ENCODE assay signal across 10 cellular contexts in the genomic region with DNA sequence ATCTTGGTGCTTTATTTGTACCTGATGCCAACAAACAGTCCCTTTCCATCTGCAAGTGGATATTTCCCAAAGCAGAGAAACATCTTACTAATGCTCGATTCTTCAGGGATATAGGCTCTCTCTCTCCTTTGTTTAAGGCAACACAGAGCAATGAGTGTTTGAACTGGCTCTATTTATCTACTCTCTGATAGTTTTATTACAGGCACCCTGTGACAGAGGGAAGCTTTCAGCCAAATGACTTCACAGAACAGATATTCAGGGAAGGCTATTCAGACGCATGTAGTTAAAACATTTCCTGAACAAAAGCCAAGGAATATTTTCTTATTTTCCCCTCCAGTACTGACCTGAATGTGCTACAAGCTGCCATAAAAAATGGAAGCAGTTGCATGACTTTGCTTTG.
A peak's percentile ranks its signal among the peaks of the same experiment; 100 is the strongest.
DNase-seq lines count a peak whose midpoint lies in the region; ATAC-seq, FAIRE-seq and TF ChIP-seq lines count a peak whose summit lies in the region.
"Had no signal": no experiment of that assay in that cellular context is flagged by ENCODE, and none has a peak within 500 bp of the region (broad histone marks: within the 10 kb centered on the region; RNA-seq: fewer than 3 reads in every experiment).

No MANE protein-coding gene starts in this region.

- H3K9me3 ChIP-seq in right cardiac atrium (ENCODE audit: control insufficient read depth, low read length): no peaks in the 10 kb centered on the region

- intact Hi-C loops in right cardiac atrium (cut with DNase I): no loop called here

- H3K27ac ChIP-seq in VCaP (peak overlapping the region; percentile 61), right cardiac atrium (ENCODE audit: low read length) (peak overlapping the region; percentile 86)

- no peak for TF ChIP-seq POLR2A in GM12891 (IDR thresholded peaks at IDR 0.05; ENCODE audit: low read depth, low read length)

- H3K27me3 ChIP-seq in right cardiac atrium (ENCODE audit: control insufficient read depth, insufficient read depth): no peaks in the 10 kb centered on the region

- FAIRE-seq in urothelium cell line (lab: Jason Lieb, UNC): no peak
- FAIRE-seq in GM12891 (lab: Jason Lieb, UNC): no peak

- peak; percentile 76 to 79 for ATAC-seq in right cardiac atrium
- no peak for ATAC-seq in GM21528 (IDR thresholded peaks at IDR 0.05; ENCODE audit: low FRiP score, unreplicated experiment)
- ATAC-seq in HG03520 (IDR thresholded peaks at IDR 0.05; ENCODE audit: unreplicated experiment): no peak

- no peak for TF ChIP-seq CTCF in VCaP (conservative IDR thresholded peaks at IDR 0.05)

- 7% methylated on average over 2 of the region's 2 CpGs for WGBS in right cardiac atrium

- DNase-seq in NCI-H748 (lab: John Stamatoyannopoulos, UW; ENCODE audit: unreplicated experiment) (peak; percentile 35), NCI-H748 treated with DMSO at 0.1 percent for 48 hours (lab: John Stamatoyannopoulos, UW) (no peak), right cardiac atrium (no peak), urothelium cell line (ENCODE audit: low spot score) (peak; percentile 16), GM12891 (ENCODE audit: insufficient read length, low spot score) (no peak)
- DNase-seq: activated CD8-positive, alpha-beta memory T cell treated with anti-CD3 and anti-CD28 coated beads, Interleukin-2, amount 50 U/mL, for 4 hours; AML-193 had no signal

- H3K4me1 ChIP-seq in right cardiac atrium (ENCODE audit: control insufficient read depth, insufficient read depth, low read length): no peaks in the 10 kb centered on the region

- H3K4me3 ChIP-seq in right cardiac atrium (ENCODE audit: low read length): peak overlapping the region; percentile 20

TF ChIP-seq in GM12891, 5 proteins besides CTCF, POLR2A, EP300 and RAD21:
- TF ChIP-seq TAF1 (IDR thresholded peaks at IDR 0.05; ENCODE audit: low read depth, low read length) (no peak), POU2F2 (IDR thresholded peaks at IDR 0.05; ENCODE audit: low read depth, low read length) (no peak), PAX5 (IDR thresholded peaks at IDR 0.05; ENCODE audit: insufficient read depth, low read length, severe bottlenecking) (no peak), SPI1 (IDR thresholded peaks at IDR 0.05; ENCODE audit: low read depth, low read length) (no peak), POLR2AphosphoS5 (IDR thresholded peaks at IDR 0.05; ENCODE audit: low read depth, low read length) (no peak)
TF ChIP-seq in GM12891: peak in this region for 0.

Comparison
In these comparisons a context has a peak if more than half of its experiments do, and no peak if none do; other contexts are left out.
1. DNase-seq: peak in NCI-H748 (single experiment) and urothelium cell line (single experiment); none in NCI-H748 treated with DMSO at 0.1 percent for 48 hours (single experiment), right cardiac atrium (0 of 3) and GM12891 (single experiment).
2. ATAC-seq: peak in right cardiac atrium (2 of 2); none in GM21528 (single experiment) and HG03520 (single experiment).